In genomic region chr14:98368916-98369315, GRCh38 we compare ENCODE assay signal across 17 cellular contexts.
"Had no signal": no experiment of that assay in that cellular context is flagged by ENCODE, and none has a peak within 500 bp of the region (broad histone marks: within the 10 kb centered on the region; RNA-seq: fewer than 3 reads in every experiment).

No MANE protein-coding gene starts in this region.

- H3K9me3 Mint-ChIP-seq: neural crest cell had no signal

- H3K4me3 Mint-ChIP-seq: activated CD4-positive, alpha-beta memory T cell treated with anti-CD3 and anti-CD28 coated beads, Interleukin-2, amount 10 ng/mL, durations not matched to agents 7 days and 5 days; activated CD8-positive, alpha-beta memory T cell treated with anti-CD3 and anti-CD28 coated beads, Interleukin-2, amount 10 ng/mL, durations not matched to agents 7 days and 5 days; activated naive CD4-positive, alpha-beta T cell treated with anti-CD3 and anti-CD28 coated beads, Interleukin-2, amount 10 ng/mL, durations not matched to agents 7 days and 5 days; neural crest cell; stimulated activated naive CD8-positive, alpha-beta T cell treated with anti-CD3 and anti-CD28 coated beads, Interleukin-15, amount 100 ng/mL, for 72 hours had no signal

- H3K36me3 Mint-ChIP-seq: activated CD8-positive, alpha-beta memory T cell treated with anti-CD3 and anti-CD28 coated beads, Interleukin-2, amount 10 ng/mL, durations not matched to agents 7 days and 5 days had no signal

- H3K27me3 ChIP-seq: left lung, right atrium auricular region, suprapubic skin had no signal

- H3K27ac ChIP-seq: left lung, right atrium auricular region, suprapubic skin had no signal

- H3K36me3 ChIP-seq: left lung, right atrium auricular region, suprapubic skin had no signal

- H3K27me3 Mint-ChIP-seq: activated CD4-positive, alpha-beta memory T cell treated with anti-CD3 and anti-CD28 coated beads, Interleukin-2, amount 10 ng/mL, durations not matched to agents 7 days and 5 days; activated CD8-positive, alpha-beta memory T cell treated with anti-CD3 and anti-CD28 coated beads, Interleukin-2, amount 10 ng/mL, durations not matched to agents 7 days and 5 days; activated naive CD4-positive, alpha-beta T cell treated with anti-CD3 and anti-CD28 coated beads, Interleukin-2, amount 10 ng/mL, durations not matched to agents 7 days and 5 days; stimulated activated naive CD8-positive, alpha-beta T cell treated with anti-CD3 and anti-CD28 coated beads, Interleukin-15, amount 100 ng/mL, for 72 hours had no signal

- H3K27ac Mint-ChIP-seq: activated CD4-positive, alpha-beta memory T cell treated with anti-CD3 and anti-CD28 coated beads, Interleukin-2, amount 10 ng/mL, durations not matched to agents 7 days and 5 days; activated CD8-positive, alpha-beta memory T cell treated with anti-CD3 and anti-CD28 coated beads, Interleukin-2, amount 10 ng/mL, durations not matched to agents 7 days and 5 days; activated naive CD4-positive, alpha-beta T cell treated with anti-CD3 and anti-CD28 coated beads, Interleukin-2, amount 10 ng/mL, durations not matched to agents 7 days and 5 days; progenitor cell of endocrine pancreas had no signal

- DNase-seq: activated CD4-positive, alpha-beta memory T cell treated with anti-CD3 and anti-CD28 coated beads, Interleukin-2, amount 10 ng/mL, durations not matched to agents 7 days and 5 days; activated CD8-positive, alpha-beta memory T cell treated with anti-CD3 and anti-CD28 coated beads, Interleukin-2, amount 10 ng/mL, durations not matched to agents 7 days and 5 days; activated naive CD4-positive, alpha-beta T cell treated with anti-CD3 and anti-CD28 coated beads, Interleukin-2, amount 10 ng/mL, durations not matched to agents 7 days and 5 days; effector CD4-positive, alpha-beta T cell; foreskin melanocyte; glutamatergic neuron; hippocampal formation; kidney; left lung; midbrain; stimulated activated CD4-positive, alpha-beta T cell treated with anti-CD3 and anti-CD28 coated beads, Interleukin-4, amount 100 ng/mL, for 1 hour; stimulated activated naive CD8-positive, alpha-beta T cell treated with anti-CD3 and anti-CD28 coated beads, Interleukin-15, amount 100 ng/mL, for 72 hours; SW 1271 had no signal

- H3K4me1 Mint-ChIP-seq: activated CD4-positive, alpha-beta memory T cell treated with anti-CD3 and anti-CD28 coated beads, Interleukin-2, amount 10 ng/mL, durations not matched to agents 7 days and 5 days; activated CD8-positive, alpha-beta memory T cell treated with anti-CD3 and anti-CD28 coated beads, Interleukin-2, amount 10 ng/mL, durations not matched to agents 7 days and 5 days had no signal

- H3K4me1 ChIP-seq: left lung, right atrium auricular region had no signal

- FAIRE-seq: kidney had no signal

- H3K4me3 ChIP-seq: left lung, right atrium auricular region, suprapubic skin had no signal

- H3K9me3 ChIP-seq: right atrium auricular region, suprapubic skin had no signal

- ATAC-seq: activated CD8-positive, alpha-beta memory T cell treated with anti-CD3 and anti-CD28 coated beads, Interleukin-2, amount 10 ng/mL, durations not matched to agents 7 days and 5 days; left lung; stimulated activated naive CD8-positive, alpha-beta T cell treated with anti-CD3 and anti-CD28 coated beads, Interleukin-15, amount 100 ng/mL, for 72 hours had no signal
